Comparison of ENCODE assay signal across 14 cellular contexts in genomic region chr20:35515949-35516645, GRCh38. TPM values are rescaled to one million over a fixed set of nuclear protein-coding genes. Genes with fewer than 3 reads are reported as not detected.
DNase-seq lines count a peak whose midpoint lies in the region; ATAC-seq, FAIRE-seq and TF ChIP-seq lines count a peak whose summit lies in the region.
"Had no signal": no experiment of that assay in that cellular context is flagged by ENCODE, and none has a peak within 500 bp of the region (broad histone marks: within the 10 kb centered on the region; RNA-seq: fewer than 3 reads in every experiment).

No MANE protein-coding gene starts in this region.

- intact Hi-C loops in left lung (cut with DNase I) = no loop called here

- no peak for FAIRE-seq in frontal cortex (lab: Jason Lieb, UNC)

- peaks cover 0 to 38% of the 10 kb centered on the region in 2 donors for H3K36me3 ChIP-seq in left lung

- TF ChIP-seq CTCF in left lung (IDR thresholded peaks at IDR 0.05) (no peak), GM13977 (IDR thresholded peaks at IDR 0.05; ENCODE audit: extremely low read depth, insufficient read depth, missing control alignments) (no peak)

- no peaks in the 10 kb centered on the region for H3K4me1 ChIP-seq in left lung
- H3K4me1 ChIP-seq: right lobe of liver had no signal

- ATAC-seq in left lung = peak; percentile 73
- ATAC-seq: effector memory CD8-positive, alpha-beta T cell; right lobe of liver had no signal

- no peaks in the 10 kb centered on the region for H3K9me3 ChIP-seq in left lung
- H3K9me3 ChIP-seq: right lobe of liver had no signal

- peak; percentile 88 for DNase-seq in AG20443 (ENCODE audit: low spot score)
- DNase-seq in LoVo (ENCODE audit: low spot score) = peak; percentile 28
- peak; percentile 91 for DNase-seq in astrocyte of the hippocampus (ENCODE audit: low read depth, low spot score)
- no peak for DNase-seq in left lung
- DNase-seq in activated effector memory CD4-positive, alpha-beta T cell treated with Interleukin-2 at 50 U/mL for 16 hours = no peak
- DNase-seq in iPS-NIHi7 (ENCODE audit: extremely low spot score) = no peak
- no peak for DNase-seq in frontal cortex (ENCODE audit: low spot score in 2 of 2)
- DNase-seq in GM13977 (ENCODE audit: low spot score) = no peak
- DNase-seq: activated gamma-delta T cell; effector memory CD8-positive, alpha-beta T cell; left cardiac atrium; NCI-H526 treated with DMSO at 0.1 percent for 48 hours; WERI-Rb-1 had no signal

- H3K4me3 ChIP-seq in left lung = no peak overlapping the region
- H3K4me3 ChIP-seq: right lobe of liver had no signal

- H3K27ac ChIP-seq in left lung = no peak overlapping the region
- H3K27ac ChIP-seq: right lobe of liver, WERI-Rb-1 had no signal

- in situ Hi-C loops in GM13977 (cut with MboI; ENCODE audit: low pct_unique_long_range_greater_than_20kb, low sequenced_read_pairs, unreplicated experiment) = no loop called here

- H3K27me3 ChIP-seq in left lung = no peaks in the 10 kb centered on the region
- H3K27me3 ChIP-seq: right lobe of liver had no signal

RNA-seq across cellular contexts. Expression of gene C20orf173, which starts 13.4 kb away (rescaled TPM):
- total RNA-seq in left lung (not detected), frontal cortex (under 0.01 TPM)
- total RNA-seq: left cardiac atrium, right lobe of liver had no signal

RNA-seq across cellular contexts. Expression of gene ERGIC3, which starts 25.8 kb away (rescaled TPM):
- total RNA-seq in left lung (100 to 1,000 TPM; 197 to 225 TPM), frontal cortex (233 TPM)

Comparison
In these comparisons a context has a peak if more than half of its experiments do, and no peak if none do; other contexts are left out.
1. DNase-seq: peak in AG20443 (single experiment), LoVo (single experiment) and astrocyte of the hippocampus (single experiment); none in left lung (0 of 2), activated effector memory CD4-positive, alpha-beta T cell treated with Interleukin-2 at 50 U/mL for 16 hours (single experiment), iPS-NIHi7 (single experiment), frontal cortex (0 of 2) and GM13977 (single experiment).